15 cellular contexts compared by ENCODE assay signal in the genomic region with DNA sequence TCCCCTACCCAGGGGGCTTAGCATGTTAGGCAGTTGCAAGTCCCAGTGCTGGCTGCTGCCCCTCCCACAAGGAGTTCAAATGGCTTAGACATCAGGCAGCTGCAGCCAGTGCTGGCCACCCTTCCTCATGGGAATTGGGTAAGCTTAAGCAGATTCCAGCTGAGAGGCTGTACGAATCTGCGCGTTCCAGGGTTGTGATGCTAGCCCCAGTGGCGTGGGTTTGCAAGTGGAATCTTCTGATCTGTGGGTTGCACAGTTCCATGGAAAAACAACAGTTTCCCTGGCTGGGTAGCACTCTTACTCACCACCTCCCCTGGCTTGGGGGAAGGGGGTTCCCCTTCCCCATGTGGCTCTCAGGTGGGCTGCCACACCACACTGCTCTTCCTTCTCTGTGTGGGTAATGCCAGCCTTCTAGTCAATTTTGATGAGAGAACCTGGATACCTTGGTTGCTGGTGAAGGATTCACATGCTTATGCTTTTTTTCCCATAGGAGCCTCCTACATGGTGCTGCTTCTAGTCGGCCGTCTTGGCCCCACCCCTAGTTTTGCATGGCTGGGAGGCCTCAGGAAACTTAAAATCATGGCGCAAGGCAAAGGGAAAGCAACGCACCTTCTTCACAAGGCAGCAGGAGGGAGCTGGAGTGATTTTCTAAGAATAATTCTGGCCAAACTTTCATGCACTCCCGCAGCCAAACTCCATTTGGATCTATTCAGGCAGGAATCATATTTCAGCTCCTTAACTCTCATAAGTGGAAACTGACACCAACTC. TPM values are rescaled to one million over a fixed set of nuclear protein-coding genes. Genes with fewer than 3 reads are reported as not detected.
DNase-seq lines count a peak whose midpoint lies in the region; ATAC-seq and TF ChIP-seq lines count a peak whose summit lies in the region.
"Had no signal": no experiment of that assay in that cellular context is flagged by ENCODE, and none has a peak within 500 bp of the region (broad histone marks: within the 10 kb centered on the region; RNA-seq: fewer than 3 reads in every experiment).

No MANE protein-coding gene starts in this region.

- peak; percentile 10 for DNase-seq in stimulated activated CD4-positive, alpha-beta T cell treated with anti-CD3 and anti-CD28 coated beads, Interleukin-15, amount 100 ng/mL, for 24 hours
- DNase-seq in stimulated activated CD4-positive, alpha-beta T cell treated with anti-CD3 and anti-CD28 coated beads, Interleukin-2, amount 100 ng/mL, for 48 hours, result no peak
- peak; percentile 73 for DNase-seq in NCI-H69 (lab: John Stamatoyannopoulos, UW)
- DNase-seq in left ventricle myocardium superior, result no peak
- DNase-seq in thyroid gland, result peak; percentile 8 to 31
- no peak for DNase-seq in iPS-NIHi7 (ENCODE audit: extremely low spot score)
- DNase-seq in caudate nucleus (lab: John Stamatoyannopoulos, UW), result no peak
- DNase-seq: activated CD4-positive, alpha-beta T cell treated with anti-CD3 and anti-CD28 coated beads, Interleukin-2, amount 50 U/mL, for 4 hours; DMS53; PC-9; retina; stimulated activated naive B cell treated with anti-CD40 and anti-IgM and Interleukin-4, amounts not matched to agents 10 μg/mL and 1 μg/mL and 100 μg/mL, for 72 hours; T-helper 17 cell had no signal

- intact Hi-C loops in left ventricle myocardium superior (cut with micrococcal nuclease), result no loop called here
- intact Hi-C loops in thyroid gland (cut with DNase I), result no loop called here

- no peaks in the 10 kb centered on the region for H3K36me3 ChIP-seq in thyroid gland
- H3K36me3 ChIP-seq: ascending aorta had no signal

- 42 to 45% methylated on average over 9 of the region's 9 CpGs for WGBS in thyroid gland, 2 donors

- TF ChIP-seq CTCF in thyroid gland (IDR thresholded peaks at IDR 0.05), result no peak

- no peaks in the 10 kb centered on the region for H3K27me3 ChIP-seq in thyroid gland
- H3K27me3 ChIP-seq: ascending aorta had no signal

- no peak for TF ChIP-seq POLR2A in thyroid gland (IDR thresholded peaks at IDR 0.05)

- H3K4me3 ChIP-seq in thyroid gland (replicated peaks in 1 of 3), result no peak overlapping the region
- H3K4me3 ChIP-seq: ascending aorta, PC-9 had no signal

- peak; percentile 35 for ATAC-seq in left ventricle myocardium superior
- no peak for ATAC-seq in GM19328 (IDR thresholded peaks at IDR 0.05; ENCODE audit: unreplicated experiment)
- ATAC-seq: T-helper 17 cell had no signal

- H3K27ac ChIP-seq in thyroid gland (peak overlapping the region in 2 of 3 donors; percentile 1 to 45), caudate nucleus (ENCODE audit: low read depth, low read length) (no peak overlapping the region)
- H3K27ac ChIP-seq: ascending aorta, PC-9 had no signal

- H3K4me1 ChIP-seq in thyroid gland, result no peaks in the 10 kb centered on the region
- H3K4me1 ChIP-seq: ascending aorta had no signal

- no peaks in the 10 kb centered on the region for H3K9me3 ChIP-seq in thyroid gland
- H3K9me3 ChIP-seq: ascending aorta had no signal

RNA-seq across cellular contexts. Expression of a gene that starts 13.0 kb away (rescaled TPM):
- 0.62 TPM for total RNA-seq in left ventricle myocardium superior
- 1 to 10 TPM in 3 of 4 donors, under 1 TPM in 1; 0.50 to 5.5 (median 2.5) TPM for total RNA-seq in thyroid gland

RNA-seq across cellular contexts. Expression of a gene that starts 13.0 kb away (rescaled TPM):
- total RNA-seq in left ventricle myocardium superior, result 9.4 TPM
- 10 to 100 TPM; 29.4 to 49.8 (median 32.0) TPM for total RNA-seq in thyroid gland

RNA-seq across cellular contexts. Expression of a gene that starts 14.1 kb away (rescaled TPM):
- total RNA-seq in left ventricle myocardium superior, result 62.9 TPM
- 10 to 100 TPM; 39.4 to 74.3 (median 60.0) TPM for total RNA-seq in thyroid gland

RNA-seq across cellular contexts. Expression of a gene that starts 36.5 kb away (rescaled TPM):
- 13.6 TPM for total RNA-seq in left ventricle myocardium superior
- total RNA-seq in thyroid gland, result 10 to 100 TPM; 19.8 to 32.1 (median 29.3) TPM

RNA-seq across cellular contexts. Expression of a gene that starts 36.6 kb away (rescaled TPM):
- total RNA-seq in left ventricle myocardium superior (8.6 TPM), thyroid gland (10 to 100 TPM; 48.9 to 74.6 (median 51.8) TPM)

Comparison
In these comparisons a context has a peak if more than half of its experiments do, and no peak if none do; other contexts are left out.
1. DNase-seq: peak in stimulated activated CD4-positive, alpha-beta T cell treated with anti-CD3 and anti-CD28 coated beads, Interleukin-15, amount 100 ng/mL, for 24 hours (single experiment), NCI-H69 (single experiment) and thyroid gland (2 of 2); none in stimulated activated CD4-positive, alpha-beta T cell treated with anti-CD3 and anti-CD28 coated beads, Interleukin-2, amount 100 ng/mL, for 48 hours (0 of 2), left ventricle myocardium superior (single experiment), iPS-NIHi7 (single experiment) and caudate nucleus (0 of 61).